Comparison of ENCODE assay signal across 9 cellular contexts in genomic region chr10:6847561-6847960, GRCh38.
"Had no signal": no experiment of that assay in that cellular context is flagged by ENCODE, and none has a peak within 500 bp of the region (broad histone marks: within the 10 kb centered on the region; RNA-seq: fewer than 3 reads in every experiment).

No MANE protein-coding gene starts in this region.

- H3K36me3 ChIP-seq: HAP-1 had no signal

- H3K27ac ChIP-seq: GM23248, HL-60 had no signal

- ATAC-seq: HCT116, HepG2 had no signal

- H3K27ac Mint-ChIP-seq: HFFc6, IgD-negative memory B cell had no signal

- H2AFZ ChIP-seq: GM23248 had no signal

- H3K9ac ChIP-seq: GM23248 had no signal

- H3K4me1 ChIP-seq: HAP-1 had no signal

- DNase-seq: GM23248, GOT3, H7, HFFc6 had no signal

- H3K9me3 Mint-ChIP-seq: HFFc6, IgD-negative memory B cell had no signal

- H3K36me3 Mint-ChIP-seq: IgD-negative memory B cell had no signal

- H3K4me3 ChIP-seq: GM23248, HAP-1 had no signal

- H3K4me3 Mint-ChIP-seq: HFFc6, IgD-negative memory B cell had no signal
